In genomic region chr4:123701046-123701445, GRCh38 we compare ENCODE assay signal across 16 cellular contexts.
DNase-seq lines count a peak whose midpoint lies in the region; ATAC-seq and TF ChIP-seq lines count a peak whose summit lies in the region.
"Had no signal": no experiment of that assay in that cellular context is flagged by ENCODE, and none has a peak within 500 bp of the region (broad histone marks: within the 10 kb centered on the region; RNA-seq: fewer than 3 reads in every experiment).

No MANE protein-coding gene starts in this region.

- ATAC-seq in right cardiac atrium (no peak), GM21367 (IDR thresholded peaks at IDR 0.05; ENCODE audit: unreplicated experiment) (no peak), HG03460 (IDR thresholded peaks at IDR 0.05; ENCODE audit: unreplicated experiment) (no peak), WTC11 (no peak)
- ATAC-seq: activated CD8-positive, alpha-beta T cell treated with anti-CD3 and anti-CD28 coated beads, Interleukin-2, amount 10 ng/mL, durations not matched to agents 7 days and 5 days had no signal

- no peak overlapping the region for H3K27ac Mint-ChIP-seq in WTC11
- H3K27ac Mint-ChIP-seq: activated CD8-positive, alpha-beta T cell treated with anti-CD3 and anti-CD28 coated beads, Interleukin-2, amount 10 ng/mL, durations not matched to agents 7 days and 5 days; CD4-positive, alpha-beta memory T cell had no signal

- peaks cover 0 to 5% of the 10 kb centered on the region in 2 donors for H3K9me3 ChIP-seq in right atrium auricular region
- no peaks in the 10 kb centered on the region for H3K9me3 ChIP-seq in right cardiac atrium (ENCODE audit: control insufficient read depth, low read length)
- H3K9me3 ChIP-seq: gastroesophageal sphincter had no signal

- H3K4me1 ChIP-seq in right atrium auricular region (peaks cover 0 to 8% of the 10 kb centered on the region in 2 donors), right cardiac atrium (ENCODE audit: control insufficient read depth, insufficient read depth, low read length) (peaks cover 1% of the 10 kb centered on the region)
- H3K4me1 ChIP-seq: parathyroid adenoma had no signal

- H3K27ac ChIP-seq in right atrium auricular region (peak overlapping the region; percentile 20 to 74), right cardiac atrium (ENCODE audit: low read length) (no peak overlapping the region), coronary artery (peak overlapping the region; percentile 49 to 70)
- H3K27ac ChIP-seq: parathyroid adenoma had no signal

- CTCF ChIA-PET in WTC11 (lab: Charles Lee): no interaction called here

- TF ChIP-seq CTCF in right atrium auricular region (IDR thresholded peaks at IDR 0.05) (no peak), coronary artery (IDR thresholded peaks at IDR 0.05) (no peak), WTC11 (IDR thresholded peaks at IDR 0.05) (no peak)

- WGBS in right cardiac atrium: 58% methylated on average over 2 of the region's 2 CpGs

- H3K4me3 ChIP-seq in right atrium auricular region (no peak overlapping the region), right cardiac atrium (ENCODE audit: low read length) (no peak overlapping the region), coronary artery (peak overlapping the region; percentile 51)
- H3K4me3 ChIP-seq: gastroesophageal sphincter had no signal

- no peaks in the 10 kb centered on the region for H3K36me3 Mint-ChIP-seq in WTC11
- H3K36me3 Mint-ChIP-seq: CD4-positive, alpha-beta memory T cell had no signal

- H3K27me3 Mint-ChIP-seq in WTC11 (ENCODE audit: low read depth): no peaks in the 10 kb centered on the region

- H3K27me3 ChIP-seq in right atrium auricular region: no peaks in the 10 kb centered on the region
- H3K27me3 ChIP-seq in right cardiac atrium (ENCODE audit: control insufficient read depth, insufficient read depth): no peaks in the 10 kb centered on the region
- H3K27me3 ChIP-seq: gastroesophageal sphincter had no signal

- no peaks in the 10 kb centered on the region for H3K4me1 Mint-ChIP-seq in WTC11
- H3K4me1 Mint-ChIP-seq: CD4-positive, alpha-beta memory T cell had no signal

- H3K36me3 ChIP-seq in right atrium auricular region: no peaks in the 10 kb centered on the region
- H3K36me3 ChIP-seq: gastroesophageal sphincter had no signal

- no peak overlapping the region for H3K4me3 Mint-ChIP-seq in WTC11
- H3K4me3 Mint-ChIP-seq: activated CD8-positive, alpha-beta T cell treated with anti-CD3 and anti-CD28 coated beads, Interleukin-2, amount 10 ng/mL, durations not matched to agents 7 days and 5 days; CD4-positive, alpha-beta memory T cell had no signal

- peaks cover 18% of the 10 kb centered on the region; the same call in 1 of the 2 replicates for H3K9me3 Mint-ChIP-seq in WTC11

- DNase-seq in right atrium auricular region (ENCODE audit: low spot score) (no peak), right cardiac atrium (no peak), coronary artery (ENCODE audit: low spot score) (no peak), myocyte (ENCODE audit: low read depth) (peak; percentile 9), D341Med (ENCODE audit: low spot score) (no peak), WTC11 (ENCODE audit: low spot score) (no peak)
- DNase-seq: activated CD8-positive, alpha-beta T cell treated with anti-CD3 and anti-CD28 coated beads, Interleukin-2, amount 10 ng/mL, durations not matched to agents 7 days and 5 days; activated gamma-delta T cell; CD4-positive, alpha-beta memory T cell; effector CD4-positive, alpha-beta T cell; midbrain; NCI-H1694 treated with DMSO at 0.1 percent for 48 hours had no signal

- intact Hi-C loops in right cardiac atrium (cut with DNase I): no loop called here

- POLR2A ChIA-PET in WTC11 (lab: Charles Lee): no interaction called here

TF ChIP-seq in WTC11, 78 proteins besides CTCF, POLR2A, EP300 and RAD21:
- TF ChIP-seq ATF3 (CRISPR knock-in tag; conservative IDR thresholded peaks at IDR 0.05): no peak
- no peak for TF ChIP-seq SMAD4 (CRISPR knock-in tag; IDR thresholded peaks at IDR 0.05)
- TF ChIP-seq CREM (CRISPR knock-in tag; IDR thresholded peaks at IDR 0.05): no peak
- TF ChIP-seq OVOL2 (CRISPR knock-in tag; IDR thresholded peaks at IDR 0.05; ENCODE audit: borderline replicate concordance): no peak
- TF ChIP-seq MAX (CRISPR knock-in tag; IDR thresholded peaks at IDR 0.05): no peak
- no peak for TF ChIP-seq ATF1 (CRISPR knock-in tag; IDR thresholded peaks at IDR 0.05)
- no peak for TF ChIP-seq AFF4 (CRISPR knock-in tag; IDR thresholded peaks at IDR 0.05; ENCODE audit: borderline replicate concordance)
- TF ChIP-seq TEAD1 (CRISPR knock-in tag; IDR thresholded peaks at IDR 0.05): no peak
